8 cellular contexts compared by ENCODE assay signal in genomic region chr7:140674356-140674800, GRCh38. TPM values are rescaled to one million over a fixed set of nuclear protein-coding genes. Genes with fewer than 3 reads are reported as not detected.
DNase-seq lines count a peak whose midpoint lies in the region; ATAC-seq and TF ChIP-seq lines count a peak whose summit lies in the region.

No MANE protein-coding gene starts in this region.

- H3K27me3 ChIP-seq in OCI-LY1 (ENCODE audit: insufficient read depth, low read length) (no peaks in the 10 kb centered on the region), lower lobe of right lung (ENCODE audit: low read depth) (no peaks in the 10 kb centered on the region)

- DNase-seq in DMS79 treated with DMSO at 0.1 percent for 48 hours (lab: John Stamatoyannopoulos, UW) (peak; percentile 72), lower lobe of right lung (peak; percentile 63), HK-2 (ENCODE audit: unreplicated experiment) (no peak), kidney glomerular epithelial cell (lab: John Stamatoyannopoulos, UW) (no peak), lower leg skin (ENCODE audit: low spot score in 2 of 2) (no peak)

- H3F3A ChIP-seq in OCI-LY1 (ENCODE audit: insufficient read depth, low read length), result peaks cover 23% of the 10 kb centered on the region; the same call in 1 of the 2 replicates

- intact Hi-C loops in lower lobe of right lung (cut with DNase I), result no loop called here
- intact Hi-C loops in lower leg skin (cut with DNase I; ENCODE audit: low total_unique reads), result no loop called here

- H3K4me3 ChIP-seq in OCI-LY1 (ENCODE audit: low read depth, low read length, poor library complexity, severe bottlenecking), result peak overlapping the region; percentile 76
- peak overlapping the region; percentile 77 for H3K4me3 ChIP-seq in lower lobe of right lung
- no peak overlapping the region for H3K4me3 ChIP-seq in lower leg skin (ENCODE audit: low read depth, poor library complexity, severe bottlenecking)

- H3K9me2 ChIP-seq in OCI-LY1 (ENCODE audit: low read depth, low read length), result no peaks in the 10 kb centered on the region

- H3K36me3 ChIP-seq in OCI-LY1 (ENCODE audit: insufficient read depth, low read length), result peaks cover 19% of the 10 kb centered on the region
- H3K36me3 ChIP-seq in lower lobe of right lung, result peaks cover 4% of the 10 kb centered on the region

- no peaks in the 10 kb centered on the region for H4K20me1 ChIP-seq in OCI-LY1 (ENCODE audit: insufficient read depth, low read length)

- 62 to 63% methylated on average over 5 of the region's 5 CpGs for WGBS in lower leg skin, 2 donors

- no peak for TF ChIP-seq CTCF in OCI-LY1 (IDR thresholded peaks at IDR 0.05; ENCODE audit: low read length)
- no peak for TF ChIP-seq CTCF in lower lobe of right lung (IDR thresholded peaks at IDR 0.05)
- TF ChIP-seq CTCF in lower leg skin (IDR thresholded peaks at IDR 0.05), result no peak

- peak overlapping the region; percentile 89; the same call in 1 of the 2 replicates for H3K9ac ChIP-seq in OCI-LY1 (ENCODE audit: low read length)

- H2AFZ ChIP-seq in OCI-LY1 (ENCODE audit: low read length), result no peak overlapping the region

- H3K27ac ChIP-seq in OCI-LY1 (ENCODE audit: low read depth, low read length, poor library complexity, severe bottlenecking) (peak overlapping the region; percentile 93), lower lobe of right lung (no peak overlapping the region)

- H3K4me1 ChIP-seq in OCI-LY1 (ENCODE audit: insufficient read depth, low read length, severe bottlenecking), result peaks cover 56% of the 10 kb centered on the region
- peaks cover 37% of the 10 kb centered on the region for H3K4me1 ChIP-seq in lower lobe of right lung

- no peaks in the 10 kb centered on the region for H3K79me2 ChIP-seq in OCI-LY1 (ENCODE audit: insufficient read depth, low read length)

- H3K9me3 ChIP-seq in OCI-LY1 (ENCODE audit: low read length) (no peaks in the 10 kb centered on the region), lower lobe of right lung (no peaks in the 10 kb centered on the region)

- no peak for TF ChIP-seq POLR2A in lower leg skin (IDR thresholded peaks at IDR 0.05)

- peak overlapping the region; percentile 90 for H3K4me2 ChIP-seq in OCI-LY1 (ENCODE audit: low read length)

- ATAC-seq in GM21529 (IDR thresholded peaks at IDR 0.05; ENCODE audit: unreplicated experiment) (peak; percentile 29), lower lobe of right lung (peak in 1 of 2 donors; percentile 7), HG03439 (IDR thresholded peaks at IDR 0.05; ENCODE audit: unreplicated experiment) (no peak)

RNA-seq across cellular contexts. Expression of gene ADCK2, which starts 1.6 kb away (rescaled TPM):
- total RNA-seq in lower lobe of right lung, result 18.9 TPM
- 10 to 100 TPM; 48.0 to 65.9 (median 57.0) TPM for total RNA-seq in lower leg skin

RNA-seq across cellular contexts. Expression of gene NDUFB2, which starts 22.1 kb away (rescaled TPM):
- total RNA-seq in lower lobe of right lung (161 TPM), lower leg skin (100 to 1,000 TPM; 153 to 309 (median 188) TPM)

RNA-seq across cellular contexts. Expression of gene DENND2A, which starts 33.8 kb away (rescaled TPM):
- 19.0 TPM for total RNA-seq in lower lobe of right lung
- total RNA-seq in lower leg skin, result 1 to 10 TPM in 3 of 4 donors, under 1 TPM in 1; 0.97 to 2.5 (median 2.2) TPM

Comparison
In these comparisons a context has a peak if more than half of its experiments do, and no peak if none do; other contexts are left out.
1. DNase-seq: peak in DMS79 treated with DMSO at 0.1 percent for 48 hours (single experiment) and lower lobe of right lung (single experiment); none in HK-2 (single experiment), kidney glomerular epithelial cell (single experiment) and lower leg skin (0 of 2).